In genomic region chr17:82565551-82565950, GRCh38 we compare ENCODE assay signal across 18 cellular contexts. TPM values are rescaled to one million over a fixed set of nuclear protein-coding genes. Genes with fewer than 3 reads are reported as not detected.
DNase-seq lines count a peak whose midpoint lies in the region; TF ChIP-seq lines count a peak whose summit lies in the region.
"Had no signal": no experiment of that assay in that cellular context is flagged by ENCODE, and none has a peak within 500 bp of the region (broad histone marks: within the 10 kb centered on the region; RNA-seq: fewer than 3 reads in every experiment).

No MANE protein-coding gene starts in this region.

- H3K27ac ChIP-seq in BLaER1 = no peak overlapping the region
- H3K27ac ChIP-seq in dorsolateral prefrontal cortex = peak overlapping the region in 58 of 59 donors; percentile 14 to 92 (median 79)
- H3K27ac ChIP-seq: hepatocyte had no signal

- no peak overlapping the region for H3K4me3 ChIP-seq in BLaER1
- peak overlapping the region in 3 of 59 donors; percentile 1 to 14 (median 3) for H3K4me3 ChIP-seq in dorsolateral prefrontal cortex
- H3K4me3 ChIP-seq: hepatocyte had no signal

- intact Hi-C loops in dorsolateral prefrontal cortex (cut with DNase I) = loop anchor here in 1 of 2 donors (10.0 kb wide), 1 partner anchor 71 kb away; no protein-coding TSS in a partner anchor

- H3K36me3 ChIP-seq in BLaER1 = peaks cover 78% of the 10 kb centered on the region

- no peak overlapping the region for H3K9ac ChIP-seq in BLaER1

- H3K9me3 ChIP-seq in BLaER1 = no peaks in the 10 kb centered on the region

- peaks cover 99% of the 10 kb centered on the region for H4K20me1 ChIP-seq in BLaER1

- H3K4me2 ChIP-seq in BLaER1 = peak overlapping the region; percentile 31; the same call in 1 of the 2 replicates
- H3K4me2 ChIP-seq: hepatocyte had no signal

- peaks cover 67% of the 10 kb centered on the region for H3K4me1 ChIP-seq in BLaER1

- DNase-seq in LHCN-M2 (ENCODE audit: low read depth) (peak; percentile 70), dorsolateral prefrontal cortex (no peak), pons (ENCODE audit: low spot score) (peak; percentile 50), NCI-H1417 treated with DMSO at 0.1 percent for 48 hours (lab: John Stamatoyannopoulos, UW) (no peak), NCI-H2196 treated with DMSO at 0.1 percent for 48 hours (lab: John Stamatoyannopoulos, UW; ENCODE audit: unreplicated experiment) (no peak), hepatic stellate cell (ENCODE audit: low spot score) (no peak)
- DNase-seq: activated CD4-positive, alpha-beta T cell treated with anti-CD3 and anti-CD28 coated beads for 36 hours; activated naive CD4-positive, alpha-beta T cell treated with anti-CD3 and anti-CD28 coated beads, Interleukin-2, amount 50 U/mL, for 16 hours; activated T-cell treated with anti-CD3 and anti-CD28 coated beads, Interleukin-2, amount 50 U/mL, for 72 hours; aorta; CD8-positive, alpha-beta T cell; DMS53; NCI-H1436; NCI-H2171; NCI-H69; SHP77 treated with DMSO at 0.1 percent for 48 hours had no signal

- TF ChIP-seq CTCF in dorsolateral prefrontal cortex (IDR thresholded peaks at IDR 0.05 in 54 of 56, conservative IDR thresholded peaks at IDR 0.05 in 2 of 56; ENCODE audit: low read depth in 1 of 56, partially characterized antibody in 56 of 56) = no peak

- H3K27me3 ChIP-seq in BLaER1 (no peaks in the 10 kb centered on the region), dorsolateral prefrontal cortex (no peaks in the 10 kb centered on the region)
- H3K27me3 ChIP-seq: hepatocyte had no signal

RNA-seq across cellular contexts. Expression of gene FOXK2, which starts 46.0 kb away (rescaled TPM):
- total RNA-seq in LHCN-M2 (2014; rRNA removed) = 24.8 and 31.5 TPM in 2 replicates
- polyA plus RNA-seq in LHCN-M2 (2012) = 22.7 TPM
- total RNA-seq in dorsolateral prefrontal cortex = 100 to 1,000 TPM in 8 of 120 experiments, 10 to 100 TPM in 112; 65.0 to 126 (median 81.9) TPM

Comparison
In these comparisons a context has a peak if more than half of its experiments do, and no peak if none do; other contexts are left out.
1. DNase-seq: peak in LHCN-M2 (single experiment) and pons (single experiment); none in dorsolateral prefrontal cortex (0 of 10), NCI-H1417 treated with DMSO at 0.1 percent for 48 hours (single experiment), NCI-H2196 treated with DMSO at 0.1 percent for 48 hours (single experiment) and hepatic stellate cell (single experiment).